Comparison of ENCODE assay signal across 8 cellular contexts in the genomic region with DNA sequence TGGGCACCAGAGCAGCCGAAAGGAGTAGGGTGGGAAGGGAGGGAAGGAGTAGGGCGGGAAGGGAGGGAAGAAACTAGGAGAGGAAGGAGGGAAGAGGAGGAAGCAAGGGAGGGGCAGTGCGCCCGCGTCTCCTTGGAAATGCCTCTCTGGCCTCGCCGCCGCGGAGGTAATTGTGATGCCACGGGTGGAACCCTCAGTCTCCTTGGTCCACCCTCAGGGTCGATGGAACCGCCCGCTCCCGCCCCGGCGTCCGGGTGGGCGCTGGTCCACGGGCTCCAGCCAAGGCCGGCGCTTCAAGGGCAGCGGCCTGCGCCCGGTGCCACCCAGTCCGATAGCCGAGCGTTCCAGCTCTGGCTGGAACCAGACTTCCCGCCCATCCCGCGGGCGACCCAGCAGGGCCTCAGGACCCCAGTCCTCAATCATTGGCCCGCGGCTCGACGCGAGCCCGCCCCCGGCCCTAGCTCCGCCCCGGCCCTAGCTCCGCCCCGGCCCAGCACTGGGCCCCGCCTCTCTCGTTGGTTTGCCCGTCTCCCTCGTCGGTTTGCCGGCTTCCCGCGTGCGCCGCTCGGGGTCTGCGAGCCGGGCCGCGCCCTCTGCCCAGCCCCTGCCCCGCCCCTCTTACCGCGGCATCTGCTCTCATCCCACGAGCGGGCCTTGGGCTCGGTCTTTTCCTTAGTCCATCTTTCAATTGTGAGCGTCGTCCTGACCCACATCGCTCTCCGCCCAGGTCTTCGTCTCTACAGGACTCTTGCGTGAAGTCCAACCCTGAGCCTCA. TPM values are rescaled to one million over a fixed set of nuclear protein-coding genes. Genes with fewer than 3 reads are reported as not detected.
DNase-seq lines count a peak whose midpoint lies in the region; ATAC-seq and TF ChIP-seq lines count a peak whose summit lies in the region.

No MANE protein-coding gene starts in this region.

- H3K27me3 ChIP-seq in BE2C = no peaks in the 10 kb centered on the region
- H3K27me3 ChIP-seq in dorsolateral prefrontal cortex = peaks cover 0 to 7% (median 0%) of the 10 kb centered on the region in 45 donors

- ATAC-seq in HG03460 (IDR thresholded peaks at IDR 0.05; ENCODE audit: unreplicated experiment) = peak; percentile 80

- H3K27ac ChIP-seq in dorsolateral prefrontal cortex = peak overlapping the region in 57 of 59 donors; percentile 26 to 93 (median 80)

- H3K9me3 ChIP-seq in BE2C = no peaks in the 10 kb centered on the region

- no peaks in the 10 kb centered on the region for H3K4me1 ChIP-seq in BE2C

- intact Hi-C loops in dorsolateral prefrontal cortex (cut with DNase I) = no loop called here
- intact Hi-C loops in lower leg skin (cut with DNase I; ENCODE audit: low total_unique reads) = no loop called here

- no peaks in the 10 kb centered on the region for H3K36me3 ChIP-seq in BE2C

- no peak for TF ChIP-seq POLR2A in lower leg skin (IDR thresholded peaks at IDR 0.05)

- 0 to 1% methylated on average over 37 to 59 of the region's 69 CpGs for WGBS in lower leg skin, 2 donors

- H3K4me3 ChIP-seq in BE2C (ENCODE audit: low read depth, low read length) (peak overlapping the region; percentile 36), dorsolateral prefrontal cortex (peak overlapping the region; percentile 59 to 96 (median 78)), lower leg skin (ENCODE audit: low read depth, poor library complexity, severe bottlenecking) (peak overlapping the region; percentile 39)

- DNase-seq in BE2C (peak; percentile 89), GM19238 (ENCODE audit: insufficient read length, low spot score) (peak; percentile 93), NCI-H748 (lab: John Stamatoyannopoulos, UW; ENCODE audit: unreplicated experiment) (peak; percentile 97), dorsolateral prefrontal cortex (peak; percentile 72 to 92 (median 83)), lower leg skin (ENCODE audit: low spot score in 2 of 2) (peak; percentile 82 to 97)
- peak; percentile 93 to 95 for DNase-seq in activated CD4-positive, alpha-beta T cell treated with anti-CD3 and anti-CD28 coated beads, Interleukin-2, amount 50 U/mL, for 48 hours
- DNase-seq in stimulated activated CD4-positive, alpha-beta T cell treated with anti-CD3 and anti-CD28 coated beads, Interleukin-4, amount 100 ng/mL, for 24 hours = peak; percentile 88

- TF ChIP-seq CTCF in BE2C (IDR thresholded peaks at IDR 0.05; ENCODE audit: low read depth, low read length) (no peak), dorsolateral prefrontal cortex (IDR thresholded peaks at IDR 0.05 in 54 of 56, conservative IDR thresholded peaks at IDR 0.05 in 2 of 56; ENCODE audit: low read depth in 1 of 56, partially characterized antibody in 56 of 56) (peak in 5 of 56 donors; percentile 10 to 28 (median 22)), lower leg skin (IDR thresholded peaks at IDR 0.05) (no peak)

RNA-seq across cellular contexts. Expression of gene PROCA1, which starts 0.6 kb away (rescaled TPM):
- polyA plus RNA-seq in BE2C (2012; ENCODE audit: insufficient read depth, insufficient read length, low read depth) = 0.52 TPM
- total RNA-seq in dorsolateral prefrontal cortex = 10 to 100 TPM in 2 of 120 experiments, 1 to 10 TPM in 118; 2.1 to 11.7 (median 5.2) TPM
- 1 to 10 TPM in 3 of 4 donors, not detected in 1; 1.0 to 3.7 (median 3.3) TPM for total RNA-seq in lower leg skin

RNA-seq across cellular contexts. Expression of gene RAB34, which starts 6.5 kb away (rescaled TPM):
- polyA plus RNA-seq in BE2C (2012; ENCODE audit: insufficient read depth, insufficient read length, low read depth) = not detected
- total RNA-seq in dorsolateral prefrontal cortex (10 to 100 TPM; 12.0 to 55.8 (median 25.0) TPM), lower leg skin (100 to 1,000 TPM in 2 of 4 donors, 10 to 100 TPM in 2; 76.6 to 138 (median 103) TPM)

RNA-seq across cellular contexts. Expression of gene RPL23A, which starts 8.7 kb away (rescaled TPM):
- polyA plus RNA-seq in BE2C (2012; ENCODE audit: insufficient read depth, insufficient read length, low read depth) = 739 TPM
- total RNA-seq in dorsolateral prefrontal cortex (100 to 1,000 TPM; 343 to 754 (median 490) TPM), lower leg skin (100 to 1,000 TPM; 538 to 966 (median 735) TPM)

RNA-seq across cellular contexts. Expression of gene TLCD1, which starts 14.9 kb away (rescaled TPM):
- 2.0 TPM for polyA plus RNA-seq in BE2C (2012; ENCODE audit: insufficient read depth, insufficient read length, low read depth)
- total RNA-seq in dorsolateral prefrontal cortex = 10 to 100 TPM in 16 of 120 experiments, 1 to 10 TPM in 104; 2.0 to 22.8 (median 6.6) TPM
- total RNA-seq in lower leg skin = 10 to 100 TPM in 3 of 4 donors, 1 to 10 TPM in 1; 9.4 to 33.6 (median 23.5) TPM

RNA-seq across cellular contexts. Expression of gene NEK8, which starts 17.5 kb away (rescaled TPM):
- polyA plus RNA-seq in BE2C (2012; ENCODE audit: insufficient read depth, insufficient read length, low read depth) = 1.9 TPM
- 1 to 10 TPM in 118 of 120 experiments, under 1 TPM in 2; 0.96 to 5.8 (median 2.4) TPM for total RNA-seq in dorsolateral prefrontal cortex
- total RNA-seq in lower leg skin = 1 to 10 TPM; 2.1 to 9.5 (median 4.4) TPM

Comparison
In these comparisons a context has a peak if more than half of its experiments do, and no peak if none do; other contexts are left out.
1. Peak in every context shown above with its lines: DNase-seq, ATAC-seq, H3K4me3 ChIP-seq and H3K27ac ChIP-seq.